Comparison of ENCODE assay signal across 17 cellular contexts in genomic region chr2:112768432-112768831, GRCh38. TPM values are rescaled to one million over a fixed set of nuclear protein-coding genes. Genes with fewer than 3 reads are reported as not detected.
DNase-seq lines count a peak whose midpoint lies in the region; ATAC-seq and TF ChIP-seq lines count a peak whose summit lies in the region.
"Had no signal": no experiment of that assay in that cellular context is flagged by ENCODE, and none has a peak within 500 bp of the region (broad histone marks: within the 10 kb centered on the region; RNA-seq: fewer than 3 reads in every experiment).

No MANE protein-coding gene starts in this region.

- H3K27me3 ChIP-seq in BLaER1 (no peaks in the 10 kb centered on the region), Peyer's patch (no peaks in the 10 kb centered on the region)
- H3K27me3 ChIP-seq: left lung had no signal

- peaks cover 31% of the 10 kb centered on the region for H3K4me1 ChIP-seq in BLaER1
- H3K4me1 ChIP-seq in Peyer's patch: peaks cover 0 to 13% (median 7%) of the 10 kb centered on the region in 4 donors
- H3K4me1 ChIP-seq: prostate gland had no signal

- H3K9me3 ChIP-seq in BLaER1 (peaks cover 16% of the 10 kb centered on the region; the same call in 1 of the 2 replicates), Peyer's patch (no peaks in the 10 kb centered on the region)
- H3K9me3 ChIP-seq: left lung, prostate gland, thoracic aorta had no signal

- peak; percentile 90 for DNase-seq in LHCN-M2 (ENCODE audit: low read depth)
- DNase-seq in central memory CD8-positive, alpha-beta T cell (ENCODE audit: low spot score in 2 of 2): no peak
- DNase-seq in lung microvascular endothelial cell (ENCODE audit: low read depth in 2 of 2): peak; percentile 11 to 36
- DNase-seq in NCI-H1694 (lab: John Stamatoyannopoulos, UW): no peak
- no peak for DNase-seq in pons (ENCODE audit: low spot score)
- no peak for DNase-seq in Peyer's patch
- DNase-seq: activated CD4-positive, alpha-beta T cell treated with anti-CD3 and anti-CD28 coated beads for 1 hour; activated effector memory CD4-positive, alpha-beta T cell treated with Interleukin-2 at 50 U/mL for 16 hours; central memory CD4-positive, alpha-beta T cell; left lung; SIG-M5 had no signal

- TF ChIP-seq CTCF in Peyer's patch (IDR thresholded peaks at IDR 0.05): peak in 3 of 6 experiments; percentile 26 to 40 (median 35)

- H3K9me3 Mint-ChIP-seq in central memory CD8-positive, alpha-beta T cell: no peaks in the 10 kb centered on the region

- H3K36me3 ChIP-seq in BLaER1: no peaks in the 10 kb centered on the region
- H3K36me3 ChIP-seq in Peyer's patch: no peaks in the 10 kb centered on the region
- H3K36me3 ChIP-seq: left lung, prostate gland, thoracic aorta had no signal

- ATAC-seq in central memory CD8-positive, alpha-beta T cell (replicated peaks; ENCODE audit: extremely low read depth, poor library complexity, severe bottlenecking): no peak
- no peak for ATAC-seq in HG02763 (IDR thresholded peaks at IDR 0.05; ENCODE audit: unreplicated experiment)
- ATAC-seq: left lung had no signal

- H3K4me2 ChIP-seq in BLaER1: peak overlapping the region; percentile 47; the same call in 1 of the 2 replicates

- H3K9ac ChIP-seq in BLaER1: no peak overlapping the region

- peaks cover 43% of the 10 kb centered on the region for H3K4me1 Mint-ChIP-seq in central memory CD8-positive, alpha-beta T cell

- H3K27me3 Mint-ChIP-seq in central memory CD8-positive, alpha-beta T cell: no peaks in the 10 kb centered on the region

- H3K27ac Mint-ChIP-seq in central memory CD8-positive, alpha-beta T cell (ENCODE audit: low read depth): peak overlapping the region; percentile 80

- H3K4me3 ChIP-seq in BLaER1 (no peak overlapping the region; the same call in 1 of the 2 replicates), Peyer's patch (no peak overlapping the region)
- H3K4me3 ChIP-seq: prostate gland had no signal

- H3K36me3 Mint-ChIP-seq in central memory CD8-positive, alpha-beta T cell (ENCODE audit: insufficient read depth): no peaks in the 10 kb centered on the region

- H3K27ac ChIP-seq in BLaER1 (no peak overlapping the region; the same call in 1 of the 2 replicates), Peyer's patch (peak overlapping the region in 2 of 4 donors; percentile 15 to 46)
- H3K27ac ChIP-seq: prostate gland, thoracic aorta had no signal

- no peaks in the 10 kb centered on the region for H4K20me1 ChIP-seq in BLaER1

- no peak for TF ChIP-seq POLR2A in Peyer's patch (IDR thresholded peaks at IDR 0.05)

- H3K4me3 Mint-ChIP-seq in central memory CD8-positive, alpha-beta T cell: peak overlapping the region; percentile 67

RNA-seq across cellular contexts. Expression of gene CKAP2L, which starts 4.0 kb away (rescaled TPM):
- 23.9 and 33.2 TPM in 2 replicates for total RNA-seq in LHCN-M2 (2014; rRNA removed)
- polyA plus RNA-seq in LHCN-M2 (2012): 6.4 TPM
- total RNA-seq in lung microvascular endothelial cell: 0.60 and 2.0 TPM in 2 replicates
- total RNA-seq in Peyer's patch: 10 to 100 TPM in 1 of 4 donors, 1 to 10 TPM in 1, under 1 TPM in 2; 0.54 to 19.0 (median 1.3) TPM

RNA-seq across cellular contexts. Expression of gene IL1A, which starts 15.9 kb away (rescaled TPM):
- not detected in 2 replicates for total RNA-seq in LHCN-M2 (2014; rRNA removed)
- not detected for polyA plus RNA-seq in LHCN-M2 (2012)
- under 0.01 TPM in 1 of 2 replicates, not detected in the other for total RNA-seq in lung microvascular endothelial cell
- total RNA-seq in Peyer's patch: not detected

RNA-seq across cellular contexts. Expression of gene NT5DC4, which starts 47.6 kb away (rescaled TPM):
- total RNA-seq in LHCN-M2 (2014; rRNA removed) (not detected in 2 replicates), lung microvascular endothelial cell (not detected in 2 replicates), Peyer's patch (1 to 10 TPM in 1 of 4 donors, not detected in 3; 5.8 TPM)
- not detected for polyA plus RNA-seq in LHCN-M2 (2012)
- total RNA-seq: glomerular endothelial cell, NCI-H460, thoracic aorta had no signal

Comparison
In these comparisons a context has a peak if more than half of its experiments do, and no peak if none do; other contexts are left out.
1. DNase-seq: peak in LHCN-M2 (single experiment) and lung microvascular endothelial cell (2 of 2); none in central memory CD8-positive, alpha-beta T cell (0 of 2), NCI-H1694 (single experiment), pons (single experiment) and Peyer's patch (0 of 3).